18 cellular contexts compared by ENCODE assay signal in genomic region chr14:56358265-56358664, GRCh38.
DNase-seq lines count a peak whose midpoint lies in the region; ATAC-seq and TF ChIP-seq lines count a peak whose summit lies in the region.
"Had no signal": no experiment of that assay in that cellular context is flagged by ENCODE, and none has a peak within 500 bp of the region (broad histone marks: within the 10 kb centered on the region; RNA-seq: fewer than 3 reads in every experiment).

No MANE protein-coding gene starts in this region.

- no peaks in the 10 kb centered on the region for H3K9me3 ChIP-seq in KOPT-K1 (ENCODE audit: insufficient read depth, low read length, poor library complexity, severe bottlenecking)
- H3K9me3 ChIP-seq: HAP-1, Peyer's patch had no signal

- no peak overlapping the region for H3K4me3 Mint-ChIP-seq in activated CD8-positive, alpha-beta T cell treated with anti-CD3 and anti-CD28 coated beads for 36 hours
- no peak overlapping the region for H3K4me3 Mint-ChIP-seq in activated CD8-positive, alpha-beta T cell treated with anti-CD3 and anti-CD28 coated beads, Interleukin-2, amount 10 ng/mL, durations not matched to agents 7 days and 5 days
- H3K4me3 Mint-ChIP-seq in activated T-helper 1 cell treated with anti-CD3 and anti-CD28 coated beads, Interleukin-12 subunit alpha, Interleukin-12 subunit beta, Interleukin-2, Interleukin-4 antibody, amounts not matched to agents 30 ng/mL and 10 ng/mL and 1 ng/mL, durations not matched to agents 14 hours and 24 hours and 36 hours: no peak overlapping the region
- H3K4me3 Mint-ChIP-seq in stimulated activated effector memory CD8-positive, alpha-beta T cell treated with anti-CD3 and anti-CD28 coated beads, Interleukin-12 subunit alpha, Interleukin-12 subunit beta, amount 100 ng/mL, for 72 hours: no peak overlapping the region
- no peak overlapping the region for H3K4me3 Mint-ChIP-seq in activated naive CD4-positive, alpha-beta T cell treated with anti-CD3 and anti-CD28 coated beads for 36 hours
- H3K4me3 Mint-ChIP-seq: B cell; CD4-positive, CD25-positive, alpha-beta regulatory T cell had no signal

- H3K36me3 Mint-ChIP-seq in activated CD8-positive, alpha-beta T cell treated with anti-CD3 and anti-CD28 coated beads for 36 hours (ENCODE audit: low read depth): no peaks in the 10 kb centered on the region
- no peaks in the 10 kb centered on the region for H3K36me3 Mint-ChIP-seq in activated CD8-positive, alpha-beta T cell treated with anti-CD3 and anti-CD28 coated beads, Interleukin-2, amount 10 ng/mL, durations not matched to agents 7 days and 5 days (ENCODE audit: low read depth)
- peaks cover 3% of the 10 kb centered on the region for H3K36me3 Mint-ChIP-seq in activated T-helper 1 cell treated with anti-CD3 and anti-CD28 coated beads, Interleukin-12 subunit alpha, Interleukin-12 subunit beta, Interleukin-2, Interleukin-4 antibody, amounts not matched to agents 30 ng/mL and 10 ng/mL and 1 ng/mL, durations not matched to agents 14 hours and 24 hours and 36 hours (ENCODE audit: low read depth)
- H3K36me3 Mint-ChIP-seq in stimulated activated effector memory CD8-positive, alpha-beta T cell treated with anti-CD3 and anti-CD28 coated beads, Interleukin-12 subunit alpha, Interleukin-12 subunit beta, amount 100 ng/mL, for 72 hours: no peaks in the 10 kb centered on the region
- H3K36me3 Mint-ChIP-seq in activated naive CD4-positive, alpha-beta T cell treated with anti-CD3 and anti-CD28 coated beads for 36 hours (ENCODE audit: low read depth): no peaks in the 10 kb centered on the region

- TF ChIP-seq CTCF in activated CD8-positive, alpha-beta T cell treated with anti-CD3 and anti-CD28 coated beads for 36 hours (IDR thresholded peaks at IDR 0.05): no peak

- H3K27ac ChIP-seq in KOPT-K1 (ENCODE audit: low read depth, low read length, poor library complexity, severe bottlenecking): peak overlapping the region; percentile 83
- H3K27ac ChIP-seq: Peyer's patch had no signal

- no peak for TF ChIP-seq POLR2A in GM18505 (IDR thresholded peaks at IDR 0.05; ENCODE audit: borderline replicate concordance, extremely low read depth, insufficient read depth, insufficient read length)

- CTCF ChIA-PET in activated CD8-positive, alpha-beta T cell treated with anti-CD3 and anti-CD28 coated beads for 36 hours (lab: Charles Lee): interaction anchor here (0.5 to 0.9 kb wide), 2 partner anchors 64 to 421 kb away, joined by 3 read pairs; no protein-coding TSS in a partner anchor
- CTCF ChIA-PET in activated CD8-positive, alpha-beta T cell treated with anti-CD3 and anti-CD28 coated beads, Interleukin-2, amount 10 ng/mL, durations not matched to agents 7 days and 5 days (lab: Charles Lee): interaction anchor here (1.0 to 2.0 kb wide), 4 partner anchors 14 to 912 kb away, joined by 3 to 7 read pairs (median 4); no protein-coding TSS in a partner anchor
- CTCF ChIA-PET in activated naive CD4-positive, alpha-beta T cell treated with anti-CD3 and anti-CD28 coated beads for 36 hours (lab: Charles Lee): no interaction called here

- H3K27me3 Mint-ChIP-seq in activated CD8-positive, alpha-beta T cell treated with anti-CD3 and anti-CD28 coated beads for 36 hours: no peaks in the 10 kb centered on the region
- peaks cover 11% of the 10 kb centered on the region for H3K27me3 Mint-ChIP-seq in activated CD8-positive, alpha-beta T cell treated with anti-CD3 and anti-CD28 coated beads, Interleukin-2, amount 10 ng/mL, durations not matched to agents 7 days and 5 days (ENCODE audit: low read depth)
- H3K27me3 Mint-ChIP-seq in activated T-helper 1 cell treated with anti-CD3 and anti-CD28 coated beads, Interleukin-12 subunit alpha, Interleukin-12 subunit beta, Interleukin-2, Interleukin-4 antibody, amounts not matched to agents 30 ng/mL and 10 ng/mL and 1 ng/mL, durations not matched to agents 14 hours and 24 hours and 36 hours (ENCODE audit: insufficient read depth): peaks cover 8% of the 10 kb centered on the region
- H3K27me3 Mint-ChIP-seq in activated naive CD4-positive, alpha-beta T cell treated with anti-CD3 and anti-CD28 coated beads for 36 hours (ENCODE audit: low read depth): no peaks in the 10 kb centered on the region
- H3K27me3 Mint-ChIP-seq: B cell; CD4-positive, CD25-positive, alpha-beta regulatory T cell had no signal

- no peaks in the 10 kb centered on the region for H3K36me3 ChIP-seq in KOPT-K1 (ENCODE audit: insufficient read depth, low read length)
- H3K36me3 ChIP-seq: HAP-1, Peyer's patch had no signal

- H3K9me3 Mint-ChIP-seq in activated CD8-positive, alpha-beta T cell treated with anti-CD3 and anti-CD28 coated beads for 36 hours: no peaks in the 10 kb centered on the region
- H3K9me3 Mint-ChIP-seq in activated CD8-positive, alpha-beta T cell treated with anti-CD3 and anti-CD28 coated beads, Interleukin-2, amount 10 ng/mL, durations not matched to agents 7 days and 5 days (ENCODE audit: insufficient read depth): no peaks in the 10 kb centered on the region
- H3K9me3 Mint-ChIP-seq in activated T-helper 1 cell treated with anti-CD3 and anti-CD28 coated beads, Interleukin-12 subunit alpha, Interleukin-12 subunit beta, Interleukin-2, Interleukin-4 antibody, amounts not matched to agents 30 ng/mL and 10 ng/mL and 1 ng/mL, durations not matched to agents 14 hours and 24 hours and 36 hours: peaks cover 3% of the 10 kb centered on the region
- no peaks in the 10 kb centered on the region for H3K9me3 Mint-ChIP-seq in stimulated activated effector memory CD8-positive, alpha-beta T cell treated with anti-CD3 and anti-CD28 coated beads, Interleukin-12 subunit alpha, Interleukin-12 subunit beta, amount 100 ng/mL, for 72 hours
- H3K9me3 Mint-ChIP-seq in activated naive CD4-positive, alpha-beta T cell treated with anti-CD3 and anti-CD28 coated beads for 36 hours: no peaks in the 10 kb centered on the region

- DNase-seq in activated CD8-positive, alpha-beta T cell treated with anti-CD3 and anti-CD28 coated beads for 36 hours: no peak
- no peak for DNase-seq in activated CD8-positive, alpha-beta T cell treated with anti-CD3 and anti-CD28 coated beads, Interleukin-2, amount 10 ng/mL, durations not matched to agents 7 days and 5 days
- DNase-seq in activated T-helper 1 cell treated with anti-CD3 and anti-CD28 coated beads, Interleukin-12 subunit alpha, Interleukin-12 subunit beta, Interleukin-2, Interleukin-4 antibody, amounts not matched to agents 30 ng/mL and 10 ng/mL and 1 ng/mL, durations not matched to agents 14 hours and 24 hours and 36 hours (ENCODE audit: low spot score): no peak
- DNase-seq in stimulated activated effector memory CD8-positive, alpha-beta T cell treated with anti-CD3 and anti-CD28 coated beads, Interleukin-12 subunit alpha, Interleukin-12 subunit beta, amount 100 ng/mL, for 72 hours (ENCODE audit: low spot score in 2 of 2): no peak
- DNase-seq in activated naive CD4-positive, alpha-beta T cell treated with anti-CD3 and anti-CD28 coated beads for 36 hours: no peak
- DNase-seq: CD4-positive, CD25-positive, alpha-beta regulatory T cell; COR-L47; DMS 273 treated with DMSO at 0.1 percent for 48 hours; GDM1; NCI-H1105; NCI-H2081; NCI-H446 treated with DMSO at 0.1 percent for 48 hours; NCI-H69; Peyer's patch had no signal

- peak; percentile 27 for ATAC-seq in activated CD8-positive, alpha-beta T cell treated with anti-CD3 and anti-CD28 coated beads for 36 hours
- ATAC-seq in activated CD8-positive, alpha-beta T cell treated with anti-CD3 and anti-CD28 coated beads, Interleukin-2, amount 10 ng/mL, durations not matched to agents 7 days and 5 days: no peak
- ATAC-seq in stimulated activated effector memory CD8-positive, alpha-beta T cell treated with anti-CD3 and anti-CD28 coated beads, Interleukin-12 subunit alpha, Interleukin-12 subunit beta, amount 100 ng/mL, for 72 hours: peak; percentile 80
- no peak for ATAC-seq in GM18505 (IDR thresholded peaks at IDR 0.05; ENCODE audit: unreplicated experiment)

- H3K27ac Mint-ChIP-seq in activated CD8-positive, alpha-beta T cell treated with anti-CD3 and anti-CD28 coated beads for 36 hours: no peak overlapping the region
- no peak overlapping the region for H3K27ac Mint-ChIP-seq in activated CD8-positive, alpha-beta T cell treated with anti-CD3 and anti-CD28 coated beads, Interleukin-2, amount 10 ng/mL, durations not matched to agents 7 days and 5 days
- H3K27ac Mint-ChIP-seq in activated T-helper 1 cell treated with anti-CD3 and anti-CD28 coated beads, Interleukin-12 subunit alpha, Interleukin-12 subunit beta, Interleukin-2, Interleukin-4 antibody, amounts not matched to agents 30 ng/mL and 10 ng/mL and 1 ng/mL, durations not matched to agents 14 hours and 24 hours and 36 hours: peak overlapping the region; percentile 13
- no peak overlapping the region for H3K27ac Mint-ChIP-seq in stimulated activated effector memory CD8-positive, alpha-beta T cell treated with anti-CD3 and anti-CD28 coated beads, Interleukin-12 subunit alpha, Interleukin-12 subunit beta, amount 100 ng/mL, for 72 hours
- H3K27ac Mint-ChIP-seq in activated naive CD4-positive, alpha-beta T cell treated with anti-CD3 and anti-CD28 coated beads for 36 hours: no peak overlapping the region
- H3K27ac Mint-ChIP-seq: B cell; CD4-positive, CD25-positive, alpha-beta regulatory T cell had no signal

- POLR2A ChIA-PET in activated CD8-positive, alpha-beta T cell treated with anti-CD3 and anti-CD28 coated beads for 36 hours (lab: Charles Lee): interaction anchor here (0.7 kb wide), 1 partner anchor 14 kb away, joined by 3 read pairs; no protein-coding TSS in a partner anchor
- POLR2A ChIA-PET in activated CD8-positive, alpha-beta T cell treated with anti-CD3 and anti-CD28 coated beads, Interleukin-2, amount 10 ng/mL, durations not matched to agents 7 days and 5 days (lab: Charles Lee): no interaction called here

- peaks cover 4% of the 10 kb centered on the region for H3K4me1 Mint-ChIP-seq in activated CD8-positive, alpha-beta T cell treated with anti-CD3 and anti-CD28 coated beads for 36 hours (ENCODE audit: low read depth)
- peaks cover 20% of the 10 kb centered on the region for H3K4me1 Mint-ChIP-seq in activated CD8-positive, alpha-beta T cell treated with anti-CD3 and anti-CD28 coated beads, Interleukin-2, amount 10 ng/mL, durations not matched to agents 7 days and 5 days (ENCODE audit: low read depth)
- H3K4me1 Mint-ChIP-seq in activated T-helper 1 cell treated with anti-CD3 and anti-CD28 coated beads, Interleukin-12 subunit alpha, Interleukin-12 subunit beta, Interleukin-2, Interleukin-4 antibody, amounts not matched to agents 30 ng/mL and 10 ng/mL and 1 ng/mL, durations not matched to agents 14 hours and 24 hours and 36 hours (ENCODE audit: low read depth): peaks cover 25% of the 10 kb centered on the region
- H3K4me1 Mint-ChIP-seq in stimulated activated effector memory CD8-positive, alpha-beta T cell treated with anti-CD3 and anti-CD28 coated beads, Interleukin-12 subunit alpha, Interleukin-12 subunit beta, amount 100 ng/mL, for 72 hours: no peaks in the 10 kb centered on the region
- no peaks in the 10 kb centered on the region for H3K4me1 Mint-ChIP-seq in activated naive CD4-positive, alpha-beta T cell treated with anti-CD3 and anti-CD28 coated beads for 36 hours (ENCODE audit: low read depth)
- H3K4me1 Mint-ChIP-seq: B cell; CD4-positive, CD25-positive, alpha-beta regulatory T cell had no signal

- intact Hi-C loops in activated CD8-positive, alpha-beta T cell treated with anti-CD3 and anti-CD28 coated beads for 36 hours (cut with micrococcal nuclease): no loop called here
- intact Hi-C loops in activated T-helper 1 cell treated with anti-CD3 and anti-CD28 coated beads, Interleukin-12 subunit alpha, Interleukin-12 subunit beta, Interleukin-2, Interleukin-4 antibody, amounts not matched to agents 30 ng/mL and 10 ng/mL and 1 ng/mL, durations not matched to agents 14 hours and 24 hours and 36 hours (cut with micrococcal nuclease): no loop called here
- intact Hi-C loops in activated naive CD4-positive, alpha-beta T cell treated with anti-CD3 and anti-CD28 coated beads for 36 hours (cut with micrococcal nuclease): no loop called here

Comparison
In these comparisons a context has a peak if more than half of its experiments do, and no peak if none do; other contexts are left out.
1. ATAC-seq: peak in activated CD8-positive, alpha-beta T cell treated with anti-CD3 and anti-CD28 coated beads for 36 hours (single experiment) and stimulated activated effector memory CD8-positive, alpha-beta T cell treated with anti-CD3 and anti-CD28 coated beads, Interleukin-12 subunit alpha, Interleukin-12 subunit beta, amount 100 ng/mL, for 72 hours (single experiment); none in activated CD8-positive, alpha-beta T cell treated with anti-CD3 and anti-CD28 coated beads, Interleukin-2, amount 10 ng/mL, durations not matched to agents 7 days and 5 days (single experiment) and GM18505 (single experiment).